Comparison of ENCODE assay signal across 8 cellular contexts in the genomic region with DNA sequence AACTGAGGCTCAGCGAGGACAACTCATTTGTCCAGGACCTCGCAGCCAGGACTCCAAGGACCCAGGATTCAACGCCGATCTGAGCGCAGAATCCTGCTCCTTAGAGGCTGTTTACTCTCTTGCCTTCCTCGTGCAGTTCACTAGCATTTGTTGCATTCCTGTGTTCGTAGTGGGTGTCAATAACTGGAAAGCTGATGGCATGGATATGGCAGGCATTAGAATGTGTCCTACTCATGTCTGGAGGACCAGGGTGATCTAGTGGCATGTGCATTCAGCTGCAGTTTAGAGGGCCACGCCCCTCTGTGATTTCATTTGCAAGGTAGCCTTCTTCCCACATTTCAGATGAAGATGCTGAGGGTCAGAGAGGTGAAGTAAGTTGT. TPM values are rescaled to one million over a fixed set of nuclear protein-coding genes. Genes with fewer than 3 reads are reported as not detected.
DNase-seq lines count a peak whose midpoint lies in the region; ATAC-seq and TF ChIP-seq lines count a peak whose summit lies in the region.

No MANE protein-coding gene starts in this region.

- TF ChIP-seq CTCF in DND-41 (IDR thresholded peaks at IDR 0.05; ENCODE audit: borderline replicate concordance, extremely low read depth, low read length, poor library complexity, severe bottlenecking) (no peak), Peyer's patch (IDR thresholded peaks at IDR 0.05) (no peak), fibroblast of the aortic adventitia (IDR thresholded peaks at IDR 0.05; ENCODE audit: insufficient read depth, low read length) (no peak), psoas muscle (IDR thresholded peaks at IDR 0.05) (no peak)

- H3K27me3 ChIP-seq in DND-41 (ENCODE audit: insufficient read depth, low read length, poor library complexity) (peaks cover 15% of the 10 kb centered on the region), Peyer's patch (no peaks in the 10 kb centered on the region), psoas muscle (ENCODE audit: insufficient read depth in 3 of 3, low read length in 2 of 3) (peaks cover 0 to 48% (median 0%) of the 10 kb centered on the region in 3 donors)

- no peak for TF ChIP-seq POLR2A in Peyer's patch (IDR thresholded peaks at IDR 0.05)

- H3K79me2 ChIP-seq in DND-41 (ENCODE audit: insufficient read depth, low read length): no peaks in the 10 kb centered on the region

- H2AFZ ChIP-seq in DND-41 (ENCODE audit: low read depth, low read length): peak overlapping the region; percentile 61

- peaks cover 15% of the 10 kb centered on the region for H3K4me1 ChIP-seq in DND-41 (ENCODE audit: insufficient read depth, low read length)
- H3K4me1 ChIP-seq in Peyer's patch: peaks cover 0 to 14% (median 0%) of the 10 kb centered on the region in 4 donors
- no peaks in the 10 kb centered on the region for H3K4me1 ChIP-seq in psoas muscle

- peak overlapping the region; percentile 85 for H3K4me2 ChIP-seq in DND-41 (ENCODE audit: insufficient read depth, low read length)

- no peak for ATAC-seq in DND-41 (ENCODE audit: insufficient read depth, low read depth)
- ATAC-seq in psoas muscle: peak in 2 of 4 donors; percentile 6 to 9
- no peak for ATAC-seq in HG02885 (IDR thresholded peaks at IDR 0.05; ENCODE audit: poor library complexity, unreplicated experiment)
- no peak for ATAC-seq in HG02970 (IDR thresholded peaks at IDR 0.05; ENCODE audit: low FRiP score, unreplicated experiment)
- no peak for ATAC-seq in GM18498 (IDR thresholded peaks at IDR 0.05; ENCODE audit: unreplicated experiment)

- H3K4me3 ChIP-seq in DND-41 (ENCODE audit: low read depth in 1 of 2, low read length in 2 of 2) (peak overlapping the region in 1 of 2 experiments; percentile 53; a peak in 2 of 4 replicates), Peyer's patch (peak overlapping the region; percentile 37 to 59 (median 44)), fibroblast of the aortic adventitia (ENCODE audit: low read depth, low read length) (peak overlapping the region; percentile 72), psoas muscle (peak overlapping the region; percentile 65)

- peaks cover 15% of the 10 kb centered on the region for H4K20me1 ChIP-seq in DND-41 (ENCODE audit: insufficient read depth, low read length)

- no peaks in the 10 kb centered on the region for H3K9me3 ChIP-seq in DND-41 (ENCODE audit: insufficient read depth, low read length, severe bottlenecking)
- H3K9me3 ChIP-seq in Peyer's patch: no peaks in the 10 kb centered on the region
- H3K9me3 ChIP-seq in psoas muscle: no peaks in the 10 kb centered on the region

- H3K9ac ChIP-seq in DND-41 (ENCODE audit: low read depth, low read length): peak overlapping the region; percentile 41

- 9 to 35% (median 21%) methylated on average over 8 of the region's 8 CpGs for WGBS in psoas muscle, 3 donors

- DNase-seq in DND-41 (no peak), Peyer's patch (no peak), fibroblast of the aortic adventitia (ENCODE audit: low read depth) (no peak), psoas muscle (no peak), NCI-H128 (lab: John Stamatoyannopoulos, UW; ENCODE audit: unreplicated experiment) (no peak)

- intact Hi-C loops in psoas muscle (cut with DNase I): no loop called here

- H3K36me3 ChIP-seq in DND-41 (ENCODE audit: insufficient read depth, low read length) (no peaks in the 10 kb centered on the region), Peyer's patch (no peaks in the 10 kb centered on the region), psoas muscle (ENCODE audit: insufficient read depth in 1 of 2, low read depth in 1 of 2) (no peaks in the 10 kb centered on the region)

- H3K27ac ChIP-seq in DND-41 (ENCODE audit: low read length) (no peak overlapping the region), Peyer's patch (peak overlapping the region; percentile 47 to 92 (median 74)), psoas muscle (no peak overlapping the region)

RNA-seq across cellular contexts. Expression of a gene that starts 0.5 kb away (rescaled TPM):
- total RNA-seq in Peyer's patch (100 to 1,000 TPM in 2 of 4 donors, 10 to 100 TPM in 2; 19.6 to 319 (median 84.3) TPM), fibroblast of the aortic adventitia (ENCODE audit: low replicate concordance) (0.99 and 29.3 TPM in 2 replicates), psoas muscle (10 to 100 TPM; 10.2 to 28.6 (median 20.4) TPM)
- polyA plus RNA-seq in psoas muscle: 10 to 100 TPM in 1 of 3 donors, 1 to 10 TPM in 2; 7.1 to 11.5 (median 7.5) TPM

Comparison
In these comparisons a context has a peak if more than half of its experiments do, and no peak if none do; other contexts are left out.
1. H3K27ac ChIP-seq: peak in Peyer's patch (4 of 4); none in DND-41 (single experiment) and psoas muscle (single experiment).